Comparison of ENCODE assay signal across 8 cellular contexts in the genomic region with DNA sequence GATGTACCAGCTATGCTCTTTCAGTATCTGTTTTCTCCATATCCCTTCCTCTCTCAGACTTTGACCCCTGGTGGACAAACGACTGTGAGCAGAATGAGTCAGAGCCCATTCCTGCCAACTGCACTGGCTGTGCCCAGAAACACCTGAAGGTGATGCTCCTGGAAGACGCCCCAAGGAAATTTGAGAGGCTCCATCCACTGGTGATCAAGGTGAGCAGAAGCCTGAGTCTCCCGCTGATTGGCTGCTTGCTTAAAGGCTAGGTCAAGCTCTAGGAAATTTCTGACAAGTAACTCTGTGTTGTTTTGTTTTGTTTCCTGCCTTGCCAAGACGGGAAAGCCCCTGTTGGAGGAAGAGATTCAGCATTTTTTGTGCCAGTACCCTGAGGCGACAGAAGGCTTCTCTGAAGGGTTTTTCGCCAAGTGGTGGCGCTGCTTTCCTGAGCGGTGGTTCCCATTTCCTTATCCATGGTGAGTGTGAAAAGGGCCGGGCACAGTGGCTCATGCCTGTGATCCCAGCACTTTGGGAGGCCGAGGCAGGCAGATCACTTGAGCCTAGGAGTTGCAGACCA. TPM values are rescaled to one million over a fixed set of nuclear protein-coding genes. Genes with fewer than 3 reads are reported as not detected.
DNase-seq lines count a peak whose midpoint lies in the region; ATAC-seq and TF ChIP-seq lines count a peak whose summit lies in the region.

No MANE protein-coding gene starts in this region.

- H3K4me1 ChIP-seq in colonic mucosa (peaks cover 4% of the 10 kb centered on the region), neural progenitor cell (no peaks in the 10 kb centered on the region)

- H3K27me3 ChIP-seq in colonic mucosa = no peaks in the 10 kb centered on the region
- no peaks in the 10 kb centered on the region for H3K27me3 ChIP-seq in neural progenitor cell

- DNase-seq in ELF-1 (ENCODE audit: low read depth, low spot score) (peak; percentile 78), RWPE1 (ENCODE audit: low spot score) (peak; percentile 90), colonic mucosa (peak; percentile 79), neural progenitor cell (ENCODE audit: low spot score) (peak; percentile 61), DMS79 treated with DMSO at 0.1 percent for 48 hours (lab: John Stamatoyannopoulos, UW) (no peak), SKM-1 treated with dmso at 0.1 percent for 144 hours (lab: John Stamatoyannopoulos, UW; ENCODE audit: unreplicated experiment) (no peak)

- no peaks in the 10 kb centered on the region for H3K27me3 Mint-ChIP-seq in neural progenitor cell (ENCODE audit: insufficient read depth, low read depth)

- H3K9me3 Mint-ChIP-seq in neural progenitor cell = no peaks in the 10 kb centered on the region

- H2AFZ ChIP-seq in neural progenitor cell (replicated peaks) = no peak overlapping the region

- H3K4me2 ChIP-seq in neural progenitor cell = no peak overlapping the region

- H3K4me3 ChIP-seq in colonic mucosa = no peak overlapping the region
- no peak overlapping the region for H3K4me3 ChIP-seq in neural progenitor cell

- no peak for ATAC-seq in GM18870 (IDR thresholded peaks at IDR 0.05; ENCODE audit: unreplicated experiment)
- ATAC-seq in HG03460 (IDR thresholded peaks at IDR 0.05; ENCODE audit: unreplicated experiment) = no peak

- peaks cover 8% of the 10 kb centered on the region for H3K36me3 Mint-ChIP-seq in neural progenitor cell

- no peak overlapping the region for H3K4me3 Mint-ChIP-seq in neural progenitor cell

- H3K9me3 ChIP-seq in colonic mucosa (no peaks in the 10 kb centered on the region), neural progenitor cell (ENCODE audit: low read depth) (no peaks in the 10 kb centered on the region)

- H3K79me2 ChIP-seq in neural progenitor cell (ENCODE audit: low read depth) = no peaks in the 10 kb centered on the region

- H3K27ac Mint-ChIP-seq in neural progenitor cell = no peak overlapping the region

- H3K4me1 Mint-ChIP-seq in neural progenitor cell = no peaks in the 10 kb centered on the region

- H4K20me1 ChIP-seq in neural progenitor cell (ENCODE audit: low read depth) = no peaks in the 10 kb centered on the region

- intact Hi-C loops in colonic mucosa (cut with DNase I) = no loop called here

- POLR2A ChIA-PET in RWPE1 (lab: Yijun Ruan, JAX; ENCODE audit: low non-redundant PET) = no interaction called here

- H3F3A ChIP-seq in neural progenitor cell (ENCODE audit: low read depth) = no peaks in the 10 kb centered on the region

- no peak overlapping the region for H3K9ac ChIP-seq in colonic mucosa (ENCODE audit: low read depth in 2 of 2, low read length in 2 of 2)
- H3K9ac ChIP-seq in neural progenitor cell = no peak overlapping the region

- CTCF ChIA-PET in RWPE1 (lab: Yijun Ruan, JAX) = interaction anchor here (0.6 to 1.1 kb wide), 8 partner anchors 13 to 145 kb away, joined by 3 to 6 read pairs (median 4); no protein-coding TSS in a partner anchor

- H3K36me3 ChIP-seq in colonic mucosa (no peaks in the 10 kb centered on the region), neural progenitor cell (no peaks in the 10 kb centered on the region)

- TF ChIP-seq CTCF in RWPE1 (conservative IDR thresholded peaks at IDR 0.05; ENCODE audit: low read depth) (no peak; the same call in 1 of the 2 replicates), colonic mucosa (IDR thresholded peaks at IDR 0.05) (peak; percentile 28), neural progenitor cell (IDR thresholded peaks at IDR 0.05) (peak; percentile 50)

- peak overlapping the region; percentile 12; the same call in 1 of the 2 replicates for H3K27ac ChIP-seq in RWPE1
- H3K27ac ChIP-seq in colonic mucosa = peak overlapping the region; percentile 51
- H3K27ac ChIP-seq in neural progenitor cell = no peak overlapping the region

RNA-seq across cellular contexts. Expression of a gene that starts 28.6 kb away (rescaled TPM):
- total RNA-seq in colonic mucosa (10 to 100 TPM; 46.3 to 49.5 TPM), neural progenitor cell (ENCODE audit: low replicate concordance) (17.8 and 21.2 TPM in 2 replicates)

RNA-seq across cellular contexts. Expression of a gene that starts 39.7 kb away (rescaled TPM):
- total RNA-seq in colonic mucosa = 10 to 100 TPM in 1 of 2 donors, 1 to 10 TPM in 1; 9.9 to 23.6 TPM
- 81.6 and 93.1 TPM in 2 replicates for total RNA-seq in neural progenitor cell (ENCODE audit: low replicate concordance)

RNA-seq across cellular contexts. Expression of a gene that starts 40.2 kb away (rescaled TPM):
- total RNA-seq in colonic mucosa (1 to 10 TPM; 1.2 to 2.6 TPM), neural progenitor cell (ENCODE audit: low replicate concordance) (0.06 TPM in 1 of 2 replicates, not detected in the other)

Comparison
In these comparisons a context has a peak if more than half of its experiments do, and no peak if none do; other contexts are left out.
1. DNase-seq: peak in ELF-1 (single experiment), RWPE1 (single experiment), colonic mucosa (single experiment) and neural progenitor cell (single experiment); none in DMS79 treated with DMSO at 0.1 percent for 48 hours (single experiment) and SKM-1 treated with dmso at 0.1 percent for 144 hours (single experiment).